Comparison of ENCODE assay signal across 7 cellular contexts in genomic region chr15:101242160-101242998, GRCh38. TPM values are rescaled to one million over a fixed set of nuclear protein-coding genes. Genes with fewer than 3 reads are reported as not detected.
DNase-seq lines count a peak whose midpoint lies in the region; ATAC-seq and TF ChIP-seq lines count a peak whose summit lies in the region.

No MANE protein-coding gene starts in this region.

- H3K4me1 ChIP-seq in Peyer's patch = peaks cover 0 to 58% (median 9%) of the 10 kb centered on the region in 4 donors

- intact Hi-C loops in dorsolateral prefrontal cortex (cut with DNase I) = no loop called here

- no peaks in the 10 kb centered on the region for H3K36me3 ChIP-seq in Peyer's patch

- H3K27me3 Mint-ChIP-seq in activated naive CD8-positive, alpha-beta T cell treated with anti-CD3 and anti-CD28 coated beads, Interleukin-2, amount 50 U/mL, for 24 hours = no peaks in the 10 kb centered on the region
- no peaks in the 10 kb centered on the region for H3K27me3 Mint-ChIP-seq in memory B cell

- peaks cover 92% of the 10 kb centered on the region for H3K4me1 Mint-ChIP-seq in activated naive CD8-positive, alpha-beta T cell treated with anti-CD3 and anti-CD28 coated beads, Interleukin-2, amount 50 U/mL, for 24 hours
- peaks cover 58% of the 10 kb centered on the region for H3K4me1 Mint-ChIP-seq in memory B cell

- no peak for TF ChIP-seq CTCF in Peyer's patch (IDR thresholded peaks at IDR 0.05)
- no peak for TF ChIP-seq CTCF in dorsolateral prefrontal cortex (IDR thresholded peaks at IDR 0.05 in 54 of 56, conservative IDR thresholded peaks at IDR 0.05 in 2 of 56; ENCODE audit: low read depth in 1 of 56, partially characterized antibody in 56 of 56)

- no peaks in the 10 kb centered on the region for H3K9me3 Mint-ChIP-seq in activated naive CD8-positive, alpha-beta T cell treated with anti-CD3 and anti-CD28 coated beads, Interleukin-2, amount 50 U/mL, for 24 hours
- H3K9me3 Mint-ChIP-seq in memory B cell = no peaks in the 10 kb centered on the region

- peaks cover 44% of the 10 kb centered on the region for H3K36me3 Mint-ChIP-seq in activated naive CD8-positive, alpha-beta T cell treated with anti-CD3 and anti-CD28 coated beads, Interleukin-2, amount 50 U/mL, for 24 hours (ENCODE audit: low read depth)
- no peaks in the 10 kb centered on the region for H3K36me3 Mint-ChIP-seq in memory B cell

- peak; percentile 81 for ATAC-seq in GM18867 (IDR thresholded peaks at IDR 0.05; ENCODE audit: unreplicated experiment)
- peak; percentile 89 for ATAC-seq in HG02852 (IDR thresholded peaks at IDR 0.05; ENCODE audit: unreplicated experiment)
- ATAC-seq in activated naive CD8-positive, alpha-beta T cell treated with anti-CD3 and anti-CD28 coated beads, Interleukin-2, amount 50 U/mL, for 24 hours = peak; percentile 76
- peak; percentile 93 for ATAC-seq in memory B cell (ENCODE audit: low read depth)

- H3K27ac Mint-ChIP-seq in activated naive CD8-positive, alpha-beta T cell treated with anti-CD3 and anti-CD28 coated beads, Interleukin-2, amount 50 U/mL, for 24 hours = peak overlapping the region; percentile 78
- H3K27ac Mint-ChIP-seq in memory B cell = peak overlapping the region; percentile 70

- peak in 2 of 3 donors; percentile 64 to 80 for DNase-seq in Peyer's patch
- DNase-seq in activated naive CD8-positive, alpha-beta T cell treated with anti-CD3 and anti-CD28 coated beads, Interleukin-2, amount 50 U/mL, for 24 hours = peak; percentile 48
- peak in 1 of 2 donors; percentile 55 for DNase-seq in memory B cell (ENCODE audit: low spot score in 2 of 2)
- DNase-seq in DMS53 (lab: John Stamatoyannopoulos, UW) = no peak
- DNase-seq in dorsolateral prefrontal cortex = no peak

- H3K27ac ChIP-seq in Peyer's patch = peak overlapping the region in 3 of 4 donors; percentile 58 to 76 (median 68)
- H3K27ac ChIP-seq in dorsolateral prefrontal cortex = peak overlapping the region in 5 of 59 donors; percentile 16 to 48 (median 38)

- no peak for TF ChIP-seq POLR2A in Peyer's patch (IDR thresholded peaks at IDR 0.05)

- peak overlapping the region in 1 of 4 donors; percentile 28 for H3K4me3 ChIP-seq in Peyer's patch
- H3K4me3 ChIP-seq in dorsolateral prefrontal cortex = no peak overlapping the region

- peak overlapping the region; percentile 58 for H3K4me3 Mint-ChIP-seq in activated naive CD8-positive, alpha-beta T cell treated with anti-CD3 and anti-CD28 coated beads, Interleukin-2, amount 50 U/mL, for 24 hours
- peak overlapping the region; percentile 62 for H3K4me3 Mint-ChIP-seq in memory B cell

- no peaks in the 10 kb centered on the region for H3K27me3 ChIP-seq in Peyer's patch
- no peaks in the 10 kb centered on the region for H3K27me3 ChIP-seq in dorsolateral prefrontal cortex

- no peaks in the 10 kb centered on the region for H3K9me3 ChIP-seq in Peyer's patch

RNA-seq across cellular contexts. Expression of gene CHSY1, which starts 9.5 kb away (rescaled TPM):
- total RNA-seq in Peyer's patch (10 to 100 TPM in 1 of 4 donors, 1 to 10 TPM in 3; 8.1 to 31.4 (median 9.3) TPM), dorsolateral prefrontal cortex (10 to 100 TPM; 16.3 to 47.8 (median 26.7) TPM)

RNA-seq across cellular contexts. Expression of gene SELENOS, which starts 34.9 kb away (rescaled TPM):
- total RNA-seq in Peyer's patch (100 to 1,000 TPM in 2 of 4 donors, 10 to 100 TPM in 2; 14.0 to 119 (median 103) TPM), dorsolateral prefrontal cortex (10 to 100 TPM; 17.2 to 38.9 (median 26.4) TPM)

RNA-seq across cellular contexts. Expression of gene SNRPA1, which starts 52.7 kb away (rescaled TPM):
- total RNA-seq in Peyer's patch (10 to 100 TPM; 36.4 to 80.0 (median 50.4) TPM), dorsolateral prefrontal cortex (10 to 100 TPM; 22.5 to 70.1 (median 45.4) TPM)

Comparison
In these comparisons a context has a peak if more than half of its experiments do, and no peak if none do; other contexts are left out.
1. DNase-seq: peak in Peyer's patch (2 of 3) and activated naive CD8-positive, alpha-beta T cell treated with anti-CD3 and anti-CD28 coated beads, Interleukin-2, amount 50 U/mL, for 24 hours (single experiment); none in DMS53 (single experiment) and dorsolateral prefrontal cortex (0 of 10).
2. Peak in every context shown above with its lines, with median percentiles within 50 percentile points of each other: ATAC-seq.